ENCODE assay signal across 1 cellular context in genomic region chr7:106110238-106110560, GRCh38.
A peak's percentile ranks its signal among the peaks of the same experiment; 100 is the strongest.
TF ChIP-seq lines count a peak whose summit lies in the region.

No MANE protein-coding gene starts in this region.

TF ChIP-seq in K562, 482 proteins besides CTCF, POLR2A, EP300 and RAD21 (continued from another document):
- TF ChIP-seq, protein P1, sequence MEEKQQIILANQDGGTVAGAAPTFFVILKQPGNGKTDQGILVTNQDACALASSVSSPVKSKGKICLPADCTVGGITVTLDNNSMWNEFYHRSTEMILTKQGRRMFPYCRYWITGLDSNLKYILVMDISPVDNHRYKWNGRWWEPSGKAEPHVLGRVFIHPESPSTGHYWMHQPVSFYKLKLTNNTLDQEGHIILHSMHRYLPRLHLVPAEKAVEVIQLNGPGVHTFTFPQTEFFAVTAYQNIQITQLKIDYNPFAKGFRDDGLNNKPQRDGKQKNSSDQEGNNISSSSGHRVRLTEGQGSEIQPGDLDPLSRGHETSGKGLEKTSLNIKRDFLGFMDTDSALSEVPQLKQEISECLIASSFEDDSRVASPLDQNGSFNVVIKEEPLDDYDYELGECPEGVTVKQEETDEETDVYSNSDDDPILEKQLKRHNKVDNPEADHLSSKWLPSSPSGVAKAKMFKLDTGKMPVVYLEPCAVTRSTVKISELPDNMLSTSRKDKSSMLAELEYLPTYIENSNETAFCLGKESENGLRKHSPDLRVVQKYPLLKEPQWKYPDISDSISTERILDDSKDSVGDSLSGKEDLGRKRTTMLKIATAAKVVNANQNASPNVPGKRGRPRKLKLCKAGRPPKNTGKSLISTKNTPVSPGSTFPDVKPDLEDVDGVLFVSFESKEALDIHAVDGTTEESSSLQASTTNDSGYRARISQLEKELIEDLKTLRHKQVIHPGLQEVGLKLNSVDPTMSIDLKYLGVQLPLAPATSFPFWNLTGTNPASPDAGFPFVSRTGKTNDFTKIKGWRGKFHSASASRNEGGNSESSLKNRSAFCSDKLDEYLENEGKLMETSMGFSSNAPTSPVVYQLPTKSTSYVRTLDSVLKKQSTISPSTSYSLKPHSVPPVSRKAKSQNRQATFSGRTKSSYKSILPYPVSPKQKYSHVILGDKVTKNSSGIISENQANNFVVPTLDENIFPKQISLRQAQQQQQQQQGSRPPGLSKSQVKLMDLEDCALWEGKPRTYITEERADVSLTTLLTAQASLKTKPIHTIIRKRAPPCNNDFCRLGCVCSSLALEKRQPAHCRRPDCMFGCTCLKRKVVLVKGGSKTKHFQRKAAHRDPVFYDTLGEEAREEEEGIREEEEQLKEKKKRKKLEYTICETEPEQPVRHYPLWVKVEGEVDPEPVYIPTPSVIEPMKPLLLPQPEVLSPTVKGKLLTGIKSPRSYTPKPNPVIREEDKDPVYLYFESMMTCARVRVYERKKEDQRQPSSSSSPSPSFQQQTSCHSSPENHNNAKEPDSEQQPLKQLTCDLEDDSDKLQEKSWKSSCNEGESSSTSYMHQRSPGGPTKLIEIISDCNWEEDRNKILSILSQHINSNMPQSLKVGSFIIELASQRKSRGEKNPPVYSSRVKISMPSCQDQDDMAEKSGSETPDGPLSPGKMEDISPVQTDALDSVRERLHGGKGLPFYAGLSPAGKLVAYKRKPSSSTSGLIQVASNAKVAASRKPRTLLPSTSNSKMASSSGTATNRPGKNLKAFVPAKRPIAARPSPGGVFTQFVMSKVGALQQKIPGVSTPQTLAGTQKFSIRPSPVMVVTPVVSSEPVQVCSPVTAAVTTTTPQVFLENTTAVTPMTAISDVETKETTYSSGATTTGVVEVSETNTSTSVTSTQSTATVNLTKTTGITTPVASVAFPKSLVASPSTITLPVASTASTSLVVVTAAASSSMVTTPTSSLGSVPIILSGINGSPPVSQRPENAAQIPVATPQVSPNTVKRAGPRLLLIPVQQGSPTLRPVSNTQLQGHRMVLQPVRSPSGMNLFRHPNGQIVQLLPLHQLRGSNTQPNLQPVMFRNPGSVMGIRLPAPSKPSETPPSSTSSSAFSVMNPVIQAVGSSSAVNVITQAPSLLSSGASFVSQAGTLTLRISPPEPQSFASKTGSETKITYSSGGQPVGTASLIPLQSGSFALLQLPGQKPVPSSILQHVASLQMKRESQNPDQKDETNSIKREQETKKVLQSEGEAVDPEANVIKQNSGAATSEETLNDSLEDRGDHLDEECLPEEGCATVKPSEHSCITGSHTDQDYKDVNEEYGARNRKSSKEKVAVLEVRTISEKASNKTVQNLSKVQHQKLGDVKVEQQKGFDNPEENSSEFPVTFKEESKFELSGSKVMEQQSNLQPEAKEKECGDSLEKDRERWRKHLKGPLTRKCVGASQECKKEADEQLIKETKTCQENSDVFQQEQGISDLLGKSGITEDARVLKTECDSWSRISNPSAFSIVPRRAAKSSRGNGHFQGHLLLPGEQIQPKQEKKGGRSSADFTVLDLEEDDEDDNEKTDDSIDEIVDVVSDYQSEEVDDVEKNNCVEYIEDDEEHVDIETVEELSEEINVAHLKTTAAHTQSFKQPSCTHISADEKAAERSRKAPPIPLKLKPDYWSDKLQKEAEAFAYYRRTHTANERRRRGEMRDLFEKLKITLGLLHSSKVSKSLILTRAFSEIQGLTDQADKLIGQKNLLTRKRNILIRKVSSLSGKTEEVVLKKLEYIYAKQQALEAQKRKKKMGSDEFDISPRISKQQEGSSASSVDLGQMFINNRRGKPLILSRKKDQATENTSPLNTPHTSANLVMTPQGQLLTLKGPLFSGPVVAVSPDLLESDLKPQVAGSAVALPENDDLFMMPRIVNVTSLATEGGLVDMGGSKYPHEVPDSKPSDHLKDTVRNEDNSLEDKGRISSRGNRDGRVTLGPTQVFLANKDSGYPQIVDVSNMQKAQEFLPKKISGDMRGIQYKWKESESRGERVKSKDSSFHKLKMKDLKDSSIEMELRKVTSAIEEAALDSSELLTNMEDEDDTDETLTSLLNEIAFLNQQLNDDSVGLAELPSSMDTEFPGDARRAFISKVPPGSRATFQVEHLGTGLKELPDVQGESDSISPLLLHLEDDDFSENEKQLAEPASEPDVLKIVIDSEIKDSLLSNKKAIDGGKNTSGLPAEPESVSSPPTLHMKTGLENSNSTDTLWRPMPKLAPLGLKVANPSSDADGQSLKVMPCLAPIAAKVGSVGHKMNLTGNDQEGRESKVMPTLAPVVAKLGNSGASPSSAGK (IDR thresholded peaks at IDR 0.05), result no peak
- peak; percentile 54; the same call in 1 of the 2 replicates for TF ChIP-seq ZNF263 (CRISPR knock-in tag; IDR thresholded peaks at IDR 0.05; ENCODE audit: borderline replicate concordance)
- TF ChIP-seq ZNF778 (CRISPR knock-in tag; IDR thresholded peaks at IDR 0.05), result no peak
- TF ChIP-seq ELF2 (CRISPR knock-in tag; IDR thresholded peaks at IDR 0.05), result peak; percentile 41; the same call in 1 of the 2 replicates
- TF ChIP-seq MEIS2 (IDR thresholded peaks at IDR 0.05; ENCODE audit: partially characterized antibody), result no peak
- TF ChIP-seq, protein P2, sequence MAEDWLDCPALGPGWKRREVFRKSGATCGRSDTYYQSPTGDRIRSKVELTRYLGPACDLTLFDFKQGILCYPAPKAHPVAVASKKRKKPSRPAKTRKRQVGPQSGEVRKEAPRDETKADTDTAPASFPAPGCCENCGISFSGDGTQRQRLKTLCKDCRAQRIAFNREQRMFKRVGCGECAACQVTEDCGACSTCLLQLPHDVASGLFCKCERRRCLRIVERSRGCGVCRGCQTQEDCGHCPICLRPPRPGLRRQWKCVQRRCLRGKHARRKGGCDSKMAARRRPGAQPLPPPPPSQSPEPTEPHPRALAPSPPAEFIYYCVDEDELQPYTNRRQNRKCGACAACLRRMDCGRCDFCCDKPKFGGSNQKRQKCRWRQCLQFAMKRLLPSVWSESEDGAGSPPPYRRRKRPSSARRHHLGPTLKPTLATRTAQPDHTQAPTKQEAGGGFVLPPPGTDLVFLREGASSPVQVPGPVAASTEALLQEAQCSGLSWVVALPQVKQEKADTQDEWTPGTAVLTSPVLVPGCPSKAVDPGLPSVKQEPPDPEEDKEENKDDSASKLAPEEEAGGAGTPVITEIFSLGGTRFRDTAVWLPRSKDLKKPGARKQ (CRISPR knock-in tag; IDR thresholded peaks at IDR 0.05), result 0 out of 2 replicates have a peak, but pooled peaks have one; percentile 10
- no peak for TF ChIP-seq STAT5B (CRISPR knock-in tag; IDR thresholded peaks at IDR 0.05)
- no peak for TF ChIP-seq NCOA6 (IDR thresholded peaks at IDR 0.05)
- TF ChIP-seq ZNF318 (IDR thresholded peaks at IDR 0.05; ENCODE audit: borderline replicate concordance in 1 of 2, low read depth in 1 of 2), result 0 out of 4 replicates have a peak, but pooled peaks of 1 of the 2 experiments have one; percentile 19
- TF ChIP-seq, protein P3, sequence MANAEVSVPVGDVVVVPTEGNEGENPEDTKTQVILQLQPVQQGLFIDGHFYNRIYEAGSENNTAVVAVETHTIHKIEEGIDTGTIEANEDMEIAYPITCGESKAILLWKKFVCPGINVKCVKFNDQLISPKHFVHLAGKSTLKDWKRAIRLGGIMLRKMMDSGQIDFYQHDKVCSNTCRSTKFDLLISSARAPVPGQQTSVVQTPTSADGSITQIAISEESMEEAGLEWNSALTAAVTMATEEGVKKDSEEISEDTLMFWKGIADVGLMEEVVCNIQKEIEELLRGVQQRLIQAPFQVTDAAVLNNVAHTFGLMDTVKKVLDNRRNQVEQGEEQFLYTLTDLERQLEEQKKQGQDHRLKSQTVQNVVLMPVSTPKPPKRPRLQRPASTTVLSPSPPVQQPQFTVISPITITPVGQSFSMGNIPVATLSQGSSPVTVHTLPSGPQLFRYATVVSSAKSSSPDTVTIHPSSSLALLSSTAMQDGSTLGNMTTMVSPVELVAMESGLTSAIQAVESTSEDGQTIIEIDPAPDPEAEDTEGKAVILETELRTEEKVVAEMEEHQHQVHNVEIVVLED (CRISPR knock-in tag; IDR thresholded peaks at IDR 0.05), result 0 out of 2 replicates have a peak, but pooled peaks have one; percentile 23
- TF ChIP-seq ZBTB7A (IDR thresholded peaks at IDR 0.05; ENCODE audit: borderline replicate concordance, control insufficient read depth, low read depth, low read length), result no peak
- no peak for TF ChIP-seq ZNF165 (CRISPR knock-in tag; IDR thresholded peaks at IDR 0.05; ENCODE audit: borderline replicate concordance)
- TF ChIP-seq HMBOX1 (IDR thresholded peaks at IDR 0.05), result peak; percentile 64
- TF ChIP-seq CEBPG (CRISPR knock-in tag; IDR thresholded peaks at IDR 0.05), result no peak
- no peak for TF ChIP-seq CEBPG (tag; conservative IDR thresholded peaks at IDR 0.05 in 1 of 2, IDR thresholded peaks at IDR 0.05 in 1 of 2)
- TF ChIP-seq ZNF347 (CRISPR knock-in tag; IDR thresholded peaks at IDR 0.05; ENCODE audit: low read depth), result no peak
- TF ChIP-seq, protein P4, sequence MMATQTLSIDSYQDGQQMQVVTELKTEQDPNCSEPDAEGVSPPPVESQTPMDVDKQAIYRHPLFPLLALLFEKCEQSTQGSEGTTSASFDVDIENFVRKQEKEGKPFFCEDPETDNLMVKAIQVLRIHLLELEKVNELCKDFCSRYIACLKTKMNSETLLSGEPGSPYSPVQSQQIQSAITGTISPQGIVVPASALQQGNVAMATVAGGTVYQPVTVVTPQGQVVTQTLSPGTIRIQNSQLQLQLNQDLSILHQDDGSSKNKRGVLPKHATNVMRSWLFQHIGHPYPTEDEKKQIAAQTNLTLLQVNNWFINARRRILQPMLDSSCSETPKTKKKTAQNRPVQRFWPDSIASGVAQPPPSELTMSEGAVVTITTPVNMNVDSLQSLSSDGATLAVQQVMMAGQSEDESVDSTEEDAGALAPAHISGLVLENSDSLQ (IDR thresholded peaks at IDR 0.05), result 0 out of 2 replicates have a peak, but pooled peaks have one; percentile 14
- TF ChIP-seq ZNF766 (CRISPR knock-in tag; conservative IDR thresholded peaks at IDR 0.05), result no peak
- TF ChIP-seq HDGF (IDR thresholded peaks at IDR 0.05), result no peak
- TF ChIP-seq ZNF316 (IDR thresholded peaks at IDR 0.05), result peak; percentile 1; the same call in 1 of the 2 replicates
- TF ChIP-seq PCBP1 (IDR thresholded peaks at IDR 0.05; ENCODE audit: low read depth, low read length, poor library complexity, severe bottlenecking), result no peak
